In genomic region chr15:40310001-40310959, GRCh38 we compare ENCODE assay signal across 7 cellular contexts. TPM values are rescaled to one million over a fixed set of nuclear protein-coding genes. Genes with fewer than 3 reads are reported as not detected.
DNase-seq lines count a peak whose midpoint lies in the region; ATAC-seq and TF ChIP-seq lines count a peak whose summit lies in the region.

No MANE protein-coding gene starts in this region.

- TF ChIP-seq CTCF in MM.1S (IDR thresholded peaks at IDR 0.05; ENCODE audit: low read length) = peak; percentile 51
- TF ChIP-seq CTCF in endothelial cell (IDR thresholded peaks at IDR 0.05; ENCODE audit: unreplicated experiment) = peak; percentile 78
- TF ChIP-seq CTCF in nephron (IDR thresholded peaks at IDR 0.05; ENCODE audit: unreplicated experiment in 3 of 3) = peak; percentile 69 to 79 (median 72)

- peak; percentile 18 for DNase-seq in GF-D8 (lab: John Stamatoyannopoulos, UW)
- DNase-seq in MM.1S = peak; percentile 12
- peak; percentile 73 for DNase-seq in activated CD4-positive, alpha-beta T cell treated with anti-CD3 and anti-CD28 coated beads, Interleukin-2, amount 10 ng/mL, durations not matched to agents 7 days and 5 days
- peak; percentile 84 for DNase-seq in endothelial cell (ENCODE audit: low spot score)
- no peak for DNase-seq in NCI-H1048 (lab: John Stamatoyannopoulos, UW)

- H3K4me1 Mint-ChIP-seq in activated CD4-positive, alpha-beta T cell treated with anti-CD3 and anti-CD28 coated beads, Interleukin-2, amount 10 ng/mL, durations not matched to agents 7 days and 5 days = peaks cover 38% of the 10 kb centered on the region
- H3K4me1 Mint-ChIP-seq in endothelial cell (ENCODE audit: unreplicated experiment) (peaks cover 47% of the 10 kb centered on the region), nephron (peaks cover 25% of the 10 kb centered on the region)

- no peaks in the 10 kb centered on the region for H3K36me3 ChIP-seq in MM.1S (replicated peaks; ENCODE audit: insufficient read depth, low read length)

- no peak overlapping the region for H3K9ac ChIP-seq in MM.1S (ENCODE audit: low read length)

- H3K4me3 ChIP-seq in MM.1S (ENCODE audit: low read length) = no peak overlapping the region

- POLR2A ChIA-PET in activated CD4-positive, alpha-beta T cell treated with anti-CD3 and anti-CD28 coated beads, Interleukin-2, amount 10 ng/mL, durations not matched to agents 7 days and 5 days (lab: Charles Lee) = no interaction called here

- no peak overlapping the region for H3K27ac ChIP-seq in MM.1S (ENCODE audit: low read length)

- peaks cover 3% of the 10 kb centered on the region for H3K36me3 Mint-ChIP-seq in activated CD4-positive, alpha-beta T cell treated with anti-CD3 and anti-CD28 coated beads, Interleukin-2, amount 10 ng/mL, durations not matched to agents 7 days and 5 days (ENCODE audit: low read depth)
- H3K36me3 Mint-ChIP-seq in endothelial cell (ENCODE audit: low read depth, unreplicated experiment) = no peaks in the 10 kb centered on the region
- no peaks in the 10 kb centered on the region for H3K36me3 Mint-ChIP-seq in nephron (ENCODE audit: low read depth)

- H3K9me2 ChIP-seq in MM.1S (replicated peaks; ENCODE audit: insufficient read depth, low read length) = no peaks in the 10 kb centered on the region

- CTCF ChIA-PET in activated CD4-positive, alpha-beta T cell treated with anti-CD3 and anti-CD28 coated beads, Interleukin-2, amount 10 ng/mL, durations not matched to agents 7 days and 5 days (lab: Charles Lee) = interaction anchor here (0.9 to 9.5 kb wide), 17 partner anchors 10 to 523 kb away, joined by 3 to 93 read pairs (median 4); partner anchors contain the start of genes ANKRD63, BAHD1 and INAFM2

- no peaks in the 10 kb centered on the region for H3K79me2 ChIP-seq in MM.1S (ENCODE audit: low read length)

- peaks cover 13% of the 10 kb centered on the region for H3K27me3 Mint-ChIP-seq in activated CD4-positive, alpha-beta T cell treated with anti-CD3 and anti-CD28 coated beads, Interleukin-2, amount 10 ng/mL, durations not matched to agents 7 days and 5 days
- H3K27me3 Mint-ChIP-seq in endothelial cell (ENCODE audit: unreplicated experiment) (peaks cover 11% of the 10 kb centered on the region), nephron (ENCODE audit: low read depth) (peaks cover 59% of the 10 kb centered on the region)

- no peak overlapping the region for H2AFZ ChIP-seq in MM.1S (ENCODE audit: low read length)

- peak overlapping the region; percentile 98 for H3K27ac Mint-ChIP-seq in activated CD4-positive, alpha-beta T cell treated with anti-CD3 and anti-CD28 coated beads, Interleukin-2, amount 10 ng/mL, durations not matched to agents 7 days and 5 days
- no peak overlapping the region for H3K27ac Mint-ChIP-seq in endothelial cell (ENCODE audit: unreplicated experiment)
- peak overlapping the region in 2 of 3 experiments; percentile 26 to 64 for H3K27ac Mint-ChIP-seq in nephron

- no peaks in the 10 kb centered on the region for H3F3A ChIP-seq in MM.1S (ENCODE audit: insufficient read depth, low read length)

- no peaks in the 10 kb centered on the region for H4K20me1 ChIP-seq in MM.1S (ENCODE audit: insufficient read depth, low read length)

- no peaks in the 10 kb centered on the region for H3K9me3 Mint-ChIP-seq in activated CD4-positive, alpha-beta T cell treated with anti-CD3 and anti-CD28 coated beads, Interleukin-2, amount 10 ng/mL, durations not matched to agents 7 days and 5 days
- H3K9me3 Mint-ChIP-seq in endothelial cell (ENCODE audit: unreplicated experiment) = no peaks in the 10 kb centered on the region
- no peaks in the 10 kb centered on the region for H3K9me3 Mint-ChIP-seq in nephron

- H3K27me3 ChIP-seq in MM.1S (replicated peaks; ENCODE audit: insufficient read depth, low read length) = no peaks in the 10 kb centered on the region

- ATAC-seq in HG03442 (IDR thresholded peaks at IDR 0.05; ENCODE audit: unreplicated experiment) = no peak

- H3K9me3 ChIP-seq in MM.1S (replicated peaks; ENCODE audit: insufficient read depth, low read length) = no peaks in the 10 kb centered on the region

- H3K4me1 ChIP-seq in MM.1S (ENCODE audit: low read length) = no peaks in the 10 kb centered on the region

- no peak overlapping the region for H3K4me2 ChIP-seq in MM.1S (ENCODE audit: low read depth, low read length)

- H3K4me3 Mint-ChIP-seq in activated CD4-positive, alpha-beta T cell treated with anti-CD3 and anti-CD28 coated beads, Interleukin-2, amount 10 ng/mL, durations not matched to agents 7 days and 5 days = peak overlapping the region; percentile 66
- H3K4me3 Mint-ChIP-seq in endothelial cell (ENCODE audit: unreplicated experiment) = no peak overlapping the region
- no peak overlapping the region for H3K4me3 Mint-ChIP-seq in nephron

RNA-seq across cellular contexts. Expression of gene PLCB2, which starts 2.5 kb away (rescaled TPM):
- 100 to 1,000 TPM; 195 to 196 TPM for total RNA-seq in activated CD4-positive, alpha-beta T cell treated with anti-CD3 and anti-CD28 coated beads, Interleukin-2, amount 10 ng/mL, durations not matched to agents 7 days and 5 days
- 71.3 TPM for total RNA-seq in endothelial cell (ENCODE audit: unreplicated experiment)

RNA-seq across cellular contexts. Expression of gene INAFM2, which starts 13.2 kb away (rescaled TPM):
- total RNA-seq in activated CD4-positive, alpha-beta T cell treated with anti-CD3 and anti-CD28 coated beads, Interleukin-2, amount 10 ng/mL, durations not matched to agents 7 days and 5 days = 1 to 10 TPM; 6.6 to 8.5 TPM
- 17.7 TPM for total RNA-seq in endothelial cell (ENCODE audit: unreplicated experiment)

RNA-seq across cellular contexts. Expression of gene ANKRD63, which starts 27.4 kb away (rescaled TPM):
- under 1 TPM in 1 of 2 experiments, not detected in 1; 0.17 TPM for total RNA-seq in activated CD4-positive, alpha-beta T cell treated with anti-CD3 and anti-CD28 coated beads, Interleukin-2, amount 10 ng/mL, durations not matched to agents 7 days and 5 days
- not detected for total RNA-seq in endothelial cell (ENCODE audit: unreplicated experiment)

RNA-seq across cellular contexts. Expression of gene CCDC9B, which starts 30.5 kb away (rescaled TPM):
- total RNA-seq in activated CD4-positive, alpha-beta T cell treated with anti-CD3 and anti-CD28 coated beads, Interleukin-2, amount 10 ng/mL, durations not matched to agents 7 days and 5 days = 1 to 10 TPM in 1 of 2 experiments, under 1 TPM in 1; 0.81 to 1.0 TPM
- 0.92 TPM for total RNA-seq in endothelial cell (ENCODE audit: unreplicated experiment)

RNA-seq across cellular contexts. Expression of gene PHGR1, which starts 40.6 kb away (rescaled TPM):
- total RNA-seq in activated CD4-positive, alpha-beta T cell treated with anti-CD3 and anti-CD28 coated beads, Interleukin-2, amount 10 ng/mL, durations not matched to agents 7 days and 5 days = not detected
- total RNA-seq in endothelial cell (ENCODE audit: unreplicated experiment) = not detected
